In the genomic region with DNA sequence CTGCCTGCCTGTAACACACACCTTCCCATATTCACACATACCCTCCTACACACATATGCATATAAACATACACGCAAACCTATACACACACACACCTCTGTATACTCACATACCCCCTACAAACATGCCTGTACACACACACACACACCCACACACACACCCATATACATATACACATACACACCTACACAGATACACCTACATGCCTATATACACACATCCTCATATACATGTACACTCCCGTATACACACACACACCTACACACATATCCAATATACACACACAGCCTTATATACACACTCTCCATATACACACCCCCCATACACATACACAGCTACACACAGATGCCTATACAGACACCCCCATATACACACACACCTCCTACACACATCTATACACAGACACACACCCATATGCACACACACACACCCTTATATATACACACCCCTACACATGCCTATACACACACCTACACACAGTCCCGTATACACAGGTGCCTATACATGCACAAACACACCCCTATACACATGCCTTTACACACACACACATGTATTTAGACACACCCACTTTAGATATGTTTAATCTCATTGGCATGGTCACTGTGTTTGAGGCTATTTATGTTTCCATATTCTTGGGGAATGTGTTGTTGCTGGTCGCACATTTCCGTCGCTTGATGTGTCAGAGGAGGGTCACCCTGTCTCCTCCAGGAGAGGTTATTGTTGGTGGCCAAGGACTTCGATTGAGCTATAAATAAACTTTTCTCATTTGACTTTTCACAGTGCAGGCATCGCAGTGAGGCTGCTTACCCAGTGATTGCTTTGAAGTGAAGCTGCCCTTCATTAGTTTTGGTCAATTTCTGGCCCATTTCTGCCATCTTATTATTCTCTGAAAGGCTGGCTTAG, we compare ENCODE assay signal across 14 cellular contexts.
A peak's percentile ranks its signal among the peaks of the same experiment; 100 is the strongest.
DNase-seq lines count a peak whose midpoint lies in the region; ATAC-seq, FAIRE-seq and TF ChIP-seq lines count a peak whose summit lies in the region.
"Had no signal": no experiment of that assay in that cellular context is flagged by ENCODE, and none has a peak within 500 bp of the region (broad histone marks: within the 10 kb centered on the region; RNA-seq: fewer than 3 reads in every experiment).

No MANE protein-coding gene starts in this region.

- H2BK12ac ChIP-seq in mesenchymal stem cell (ENCODE audit: low read length in 2 of 2) = peak overlapping the region in 1 of 2 experiments; percentile 3

- H3K9ac ChIP-seq in HepG2 (ENCODE audit: insufficient read depth, low read depth, low read length) = no peak overlapping the region
- H3K9ac ChIP-seq in mesenchymal stem cell (ENCODE audit: low read length) = no peak overlapping the region

- no peaks in the 10 kb centered on the region; the same call in 1 of the 2 replicates for H4K20me1 ChIP-seq in HepG2 (ENCODE audit: insufficient read depth, low read length)

- H3K4me3 ChIP-seq in HepG2 (replicated peaks in 1 of 3; ENCODE audit: insufficient read depth in 1 of 3, low read depth in 2 of 3, low read length in 3 of 3) (no peak overlapping the region), right lobe of liver (no peak overlapping the region), SJSA1 (no peak overlapping the region), mesenchymal stem cell (ENCODE audit: insufficient read depth in 1 of 2, low read depth in 1 of 2, low read length in 2 of 2) (no peak overlapping the region), psoas muscle (no peak overlapping the region)

- H4K91ac ChIP-seq in mesenchymal stem cell (ENCODE audit: low read length) = peak overlapping the region; percentile 18

- H3K9me3 ChIP-seq in HepG2 (ENCODE audit: low read length) (no peaks in the 10 kb centered on the region), right lobe of liver (no peaks in the 10 kb centered on the region), SJSA1 (replicated peaks) (no peaks in the 10 kb centered on the region), mesenchymal stem cell (ENCODE audit: control insufficient read depth, low read length) (no peaks in the 10 kb centered on the region), psoas muscle (no peaks in the 10 kb centered on the region)

- H3K4me2 ChIP-seq in HepG2 (ENCODE audit: low read depth, low read length) = no peak overlapping the region
- no peak overlapping the region for H3K4me2 ChIP-seq in mesenchymal stem cell (ENCODE audit: low read length, poor library complexity, severe bottlenecking)

- DNase-seq in HepG2 (ENCODE audit: low spot score) (no peak), right lobe of liver (no peak), SJSA1 (ENCODE audit: low read depth in 1 of 2, low spot score in 2 of 2) (peak in 1 of 2 experiments; percentile 64), mesenchymal stem cell (no peak), foreskin keratinocyte (no peak), psoas muscle (no peak)
- no peak for DNase-seq in stimulated activated naive CD8-positive, alpha-beta T cell treated with anti-CD3 and anti-CD28 coated beads, Interleukin-15, Interleukin-2, amounts not matched to agents 100 U/mL and 50 U/mL, for 24 hours
- DNase-seq: CD4-positive, alpha-beta memory T cell; DMS79; GOT3; H9 had no signal

- no peak overlapping the region for H2AK5ac ChIP-seq in mesenchymal stem cell (ENCODE audit: low read length, severe bottlenecking)

- H3K14ac ChIP-seq in mesenchymal stem cell (ENCODE audit: low read length in 2 of 2) = no peak overlapping the region

- H3K79me1 ChIP-seq in mesenchymal stem cell (replicated peaks; ENCODE audit: low read length, poor library complexity, severe bottlenecking) = peaks cover 33% of the 10 kb centered on the region

- H3K18ac ChIP-seq in mesenchymal stem cell (ENCODE audit: low read depth in 1 of 2, low read length in 2 of 2) = no peak overlapping the region

- no peak overlapping the region for H3K4ac ChIP-seq in mesenchymal stem cell (ENCODE audit: low read depth in 1 of 2, low read length in 2 of 2)

- ATAC-seq in HepG2 (no peak), right lobe of liver (no peak), foreskin keratinocyte (no peak), psoas muscle (no peak)
- no peak for ATAC-seq in stimulated activated naive CD8-positive, alpha-beta T cell treated with anti-CD3 and anti-CD28 coated beads, Interleukin-15, Interleukin-2, amounts not matched to agents 100 U/mL and 50 U/mL, for 24 hours

- BruUV-seq in HepG2 (replicated peaks; lab: Mats Ljungman, UMichigan) = no TSS peak

- H3K27me3 ChIP-seq in HepG2 (ENCODE audit: control insufficient read depth in 1 of 2, insufficient read depth in 2 of 2, low read length in 2 of 2) = no peaks in the 10 kb centered on the region
- no peaks in the 10 kb centered on the region for H3K27me3 ChIP-seq in right lobe of liver
- no peaks in the 10 kb centered on the region for H3K27me3 ChIP-seq in SJSA1 (replicated peaks)
- H3K27me3 ChIP-seq in mesenchymal stem cell (ENCODE audit: control insufficient read depth in 1 of 2, insufficient read depth in 1 of 2, low read length in 2 of 2) = no peaks in the 10 kb centered on the region
- no peaks in the 10 kb centered on the region for H3K27me3 ChIP-seq in foreskin keratinocyte
- no peaks in the 10 kb centered on the region for H3K27me3 ChIP-seq in psoas muscle (ENCODE audit: insufficient read depth in 3 of 3, low read length in 2 of 3)

- no peak overlapping the region for H2BK120ac ChIP-seq in mesenchymal stem cell (ENCODE audit: low read depth, low read length)

- H3K4me1 ChIP-seq in HepG2 (ENCODE audit: insufficient read depth, low read length) (no peaks in the 10 kb centered on the region), right lobe of liver (no peaks in the 10 kb centered on the region), SJSA1 (replicated peaks) (peaks cover 28% of the 10 kb centered on the region), mesenchymal stem cell (ENCODE audit: control insufficient read depth, insufficient read depth, low read depth, low read length) (no peaks in the 10 kb centered on the region), foreskin keratinocyte (no peaks in the 10 kb centered on the region), psoas muscle (no peaks in the 10 kb centered on the region)

- H3K79me2 ChIP-seq in HepG2 (ENCODE audit: insufficient read depth, low read length) = no peaks in the 10 kb centered on the region

- H3K27ac ChIP-seq in HepG2 (ENCODE audit: extremely low read length, insufficient read depth, low read length) = no peak overlapping the region
- no peak overlapping the region for H3K27ac ChIP-seq in right lobe of liver
- H3K27ac ChIP-seq in SJSA1 = peak overlapping the region; percentile 77
- H3K27ac ChIP-seq in mesenchymal stem cell (ENCODE audit: low read length, poor library complexity, severe bottlenecking) = no peak overlapping the region
- no peak overlapping the region for H3K27ac ChIP-seq in foreskin keratinocyte
- no peak overlapping the region for H3K27ac ChIP-seq in psoas muscle
- H3K27ac ChIP-seq: C4-2B had no signal

- TF ChIP-seq EP300 in HepG2 (IDR thresholded peaks at IDR 0.05; ENCODE audit: low read depth in 2 of 2, low read length in 2 of 2) = no peak
- TF ChIP-seq EP300 in HepG2 (CRISPR knock-in tag; IDR thresholded peaks at IDR 0.05; ENCODE audit: borderline replicate concordance) = no peak

- intact Hi-C loops in HepG2 (cut with micrococcal nuclease; ENCODE audit: unreplicated experiment) (no loop called here), right lobe of liver (cut with DNase I) (no loop called here), psoas muscle (cut with DNase I) (no loop called here)

- H4K8ac ChIP-seq in mesenchymal stem cell (ENCODE audit: low read length) = no peak overlapping the region

- H3K36me3 ChIP-seq in HepG2 (replicated peaks in 1 of 2; ENCODE audit: control insufficient read depth in 1 of 2, insufficient read depth in 2 of 2, low read length in 2 of 2) (peaks cover 19 to 35% of the 10 kb centered on the region in 2 experiments; a peak in 4 of 5 replicates), right lobe of liver (peaks cover 0 to 8% (median 0%) of the 10 kb centered on the region in 4 donors), SJSA1 (peaks cover 8% of the 10 kb centered on the region), mesenchymal stem cell (ENCODE audit: control insufficient read depth in 1 of 2, insufficient read depth in 2 of 2, low read depth in 1 of 2, low read length in 2 of 2) (peaks cover 35 to 40% of the 10 kb centered on the region in 2 experiments), psoas muscle (ENCODE audit: insufficient read depth in 1 of 2, low read depth in 1 of 2) (peaks cover 0 to 2% of the 10 kb centered on the region in 2 donors)

- in situ Hi-C loops in HepG2 (cut with HindIII; ENCODE audit: extremely low pct_ligation_motif_present, low pct_unique_long_range_greater_than_20kb) = no loop called here

- no peak for TF ChIP-seq POLR2A in HepG2 (IDR thresholded peaks at IDR 0.05; ENCODE audit: insufficient read depth in 1 of 2, low read depth in 2 of 2, low read length in 2 of 2)
- no peak for TF ChIP-seq POLR2A in right lobe of liver (IDR thresholded peaks at IDR 0.05)

- H2AFZ ChIP-seq in HepG2 (ENCODE audit: low read length) (no peak overlapping the region), mesenchymal stem cell (ENCODE audit: low read depth, low read length) (no peak overlapping the region)

- H2BK5ac ChIP-seq in mesenchymal stem cell (ENCODE audit: low read depth, low read length, poor library complexity, severe bottlenecking) = no peak overlapping the region

- CTCF ChIA-PET in HepG2 (lab: Yijun Ruan, JAX; ENCODE audit: low intra/inter-chr PET ratio, low total read pairs) = no interaction called here

- POLR2A ChIA-PET in HepG2 (lab: Yijun Ruan, JAX) = no interaction called here

- WGBS in HepG2 (ENCODE audit: low lambda C conversion rate) = 92% methylated on average over 8 of the region's 8 CpGs
- WGBS in right lobe of liver (ENCODE audit: insufficient coverage, low coverage, low lambda C conversion rate, missing lambda C conversion rate) = 91% methylated on average over 7 of the region's 8 CpGs
- WGBS in mesenchymal stem cell = over 99% methylated on average over 8 of the region's 8 CpGs
- WGBS in psoas muscle, 3 donors = 90 to 93% (median 91%) methylated on average over 8 of the region's 8 CpGs

- no peak for TF ChIP-seq RAD21 in HepG2 (CRISPR knock-in tag; IDR thresholded peaks at IDR 0.05)

- no peak for FAIRE-seq in HepG2 (lab: Jason Lieb, UNC)
- FAIRE-seq: A204.1, GM19239 had no signal

- TF ChIP-seq CTCF in HepG2 (CRISPR knock-in tag; IDR thresholded peaks at IDR 0.05) (no peak), right lobe of liver (IDR thresholded peaks at IDR 0.05) (no peak), foreskin keratinocyte (conservative IDR thresholded peaks at IDR 0.05) (no peak), psoas muscle (IDR thresholded peaks at IDR 0.05) (no peak)

- no peak overlapping the region for H2BK15ac ChIP-seq in mesenchymal stem cell (ENCODE audit: low read depth, poor library complexity, severe bottlenecking)

- H3K23ac ChIP-seq in mesenchymal stem cell (ENCODE audit: low read length in 2 of 2) = no peak overlapping the region
